9 cellular contexts compared by ENCODE assay signal in the genomic region with DNA sequence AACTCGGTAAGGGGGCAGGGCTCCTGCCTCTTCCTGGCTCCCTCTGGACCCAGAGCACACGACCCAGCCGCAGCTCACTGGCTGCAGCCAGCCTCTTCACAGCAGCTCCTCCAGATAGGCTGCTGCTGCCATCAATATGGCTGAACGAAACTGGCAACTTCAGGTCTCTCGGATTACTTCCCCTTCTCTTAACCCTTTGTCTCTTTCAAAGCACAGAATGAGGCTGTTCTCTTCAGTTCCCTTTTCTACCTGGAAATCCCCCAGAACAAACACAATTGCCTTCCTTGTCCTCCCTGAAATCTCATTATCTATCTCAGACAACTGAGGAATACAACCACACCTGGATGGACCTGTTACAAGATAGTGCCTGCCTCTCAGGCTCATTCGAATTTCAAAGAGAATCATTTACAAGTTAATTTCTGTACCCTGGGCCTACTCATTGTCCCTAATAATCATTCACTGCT.
DNase-seq lines count a peak whose midpoint lies in the region; ATAC-seq and TF ChIP-seq lines count a peak whose summit lies in the region.
"Had no signal": no experiment of that assay in that cellular context is flagged by ENCODE, and none has a peak within 500 bp of the region (broad histone marks: within the 10 kb centered on the region; RNA-seq: fewer than 3 reads in every experiment).

No MANE protein-coding gene starts in this region.

- peak in 1 of 2 donors; percentile 43 for DNase-seq in memory B cell (ENCODE audit: low spot score in 2 of 2)
- DNase-seq in activated naive CD4-positive, alpha-beta T cell treated with anti-CD3 and anti-CD28 coated beads, Interleukin-2, amount 10 ng/mL, durations not matched to agents 7 days and 5 days = no peak
- DNase-seq in glutamatergic neuron = no peak
- DNase-seq in NK-92 treated with Interleukin-12 subunit alpha and Interleukin-12 subunit beta, amount 100 ng/mL, for 24 hours (lab: John Stamatoyannopoulos, UW) = no peak
- DNase-seq in SIG-M5 (lab: John Stamatoyannopoulos, UW) = no peak
- DNase-seq: NCI-H187 had no signal

- H3K27ac Mint-ChIP-seq in memory B cell (no peak overlapping the region), glutamatergic neuron (ENCODE audit: unreplicated experiment) (no peak overlapping the region)
- no peak overlapping the region for H3K27ac Mint-ChIP-seq in activated naive CD4-positive, alpha-beta T cell treated with anti-CD3 and anti-CD28 coated beads, Interleukin-2, amount 10 ng/mL, durations not matched to agents 7 days and 5 days

- TF ChIP-seq CTCF in glutamatergic neuron (IDR thresholded peaks at IDR 0.05; ENCODE audit: partially characterized antibody, unreplicated experiment) = no peak

- H3K27me3 Mint-ChIP-seq in memory B cell = no peaks in the 10 kb centered on the region
- no peaks in the 10 kb centered on the region for H3K27me3 Mint-ChIP-seq in activated naive CD4-positive, alpha-beta T cell treated with anti-CD3 and anti-CD28 coated beads, Interleukin-2, amount 10 ng/mL, durations not matched to agents 7 days and 5 days
- H3K27me3 Mint-ChIP-seq in glutamatergic neuron (ENCODE audit: unreplicated experiment) = no peaks in the 10 kb centered on the region

- H3K9me3 Mint-ChIP-seq in memory B cell = peaks cover 1% of the 10 kb centered on the region
- peaks cover 2% of the 10 kb centered on the region for H3K9me3 Mint-ChIP-seq in activated naive CD4-positive, alpha-beta T cell treated with anti-CD3 and anti-CD28 coated beads, Interleukin-2, amount 10 ng/mL, durations not matched to agents 7 days and 5 days
- no peaks in the 10 kb centered on the region for H3K9me3 Mint-ChIP-seq in glutamatergic neuron (ENCODE audit: unreplicated experiment)

- H3K4me3 Mint-ChIP-seq in memory B cell (peak overlapping the region; percentile 72), glutamatergic neuron (ENCODE audit: unreplicated experiment) (no peak overlapping the region)
- no peak overlapping the region for H3K4me3 Mint-ChIP-seq in activated naive CD4-positive, alpha-beta T cell treated with anti-CD3 and anti-CD28 coated beads, Interleukin-2, amount 10 ng/mL, durations not matched to agents 7 days and 5 days

- ATAC-seq in GM18907 (IDR thresholded peaks at IDR 0.05; ENCODE audit: unreplicated experiment) = peak; percentile 99
- peak; percentile 98 for ATAC-seq in HG02588 (IDR thresholded peaks at IDR 0.05; ENCODE audit: unreplicated experiment)
- peak; percentile 99 for ATAC-seq in HG03575 (IDR thresholded peaks at IDR 0.05; ENCODE audit: extremely low read depth, insufficient number of reproducible peaks, low FRiP score, unreplicated experiment)
- peak; percentile 98 for ATAC-seq in memory B cell (ENCODE audit: low read depth)

- H3K4me1 Mint-ChIP-seq in memory B cell (peaks cover 12% of the 10 kb centered on the region), glutamatergic neuron (ENCODE audit: low read depth, unreplicated experiment) (peaks cover 14% of the 10 kb centered on the region)
- H3K4me1 Mint-ChIP-seq in activated naive CD4-positive, alpha-beta T cell treated with anti-CD3 and anti-CD28 coated beads, Interleukin-2, amount 10 ng/mL, durations not matched to agents 7 days and 5 days = no peaks in the 10 kb centered on the region

- CTCF ChIA-PET in activated naive CD4-positive, alpha-beta T cell treated with anti-CD3 and anti-CD28 coated beads, Interleukin-2, amount 10 ng/mL, durations not matched to agents 7 days and 5 days (lab: Charles Lee) = no interaction called here

- H3K36me3 Mint-ChIP-seq in memory B cell = no peaks in the 10 kb centered on the region
- no peaks in the 10 kb centered on the region for H3K36me3 Mint-ChIP-seq in activated naive CD4-positive, alpha-beta T cell treated with anti-CD3 and anti-CD28 coated beads, Interleukin-2, amount 10 ng/mL, durations not matched to agents 7 days and 5 days
- no peaks in the 10 kb centered on the region for H3K36me3 Mint-ChIP-seq in glutamatergic neuron (ENCODE audit: unreplicated experiment)
